Comparison of ENCODE assay signal across 8 cellular contexts in the genomic region with DNA sequence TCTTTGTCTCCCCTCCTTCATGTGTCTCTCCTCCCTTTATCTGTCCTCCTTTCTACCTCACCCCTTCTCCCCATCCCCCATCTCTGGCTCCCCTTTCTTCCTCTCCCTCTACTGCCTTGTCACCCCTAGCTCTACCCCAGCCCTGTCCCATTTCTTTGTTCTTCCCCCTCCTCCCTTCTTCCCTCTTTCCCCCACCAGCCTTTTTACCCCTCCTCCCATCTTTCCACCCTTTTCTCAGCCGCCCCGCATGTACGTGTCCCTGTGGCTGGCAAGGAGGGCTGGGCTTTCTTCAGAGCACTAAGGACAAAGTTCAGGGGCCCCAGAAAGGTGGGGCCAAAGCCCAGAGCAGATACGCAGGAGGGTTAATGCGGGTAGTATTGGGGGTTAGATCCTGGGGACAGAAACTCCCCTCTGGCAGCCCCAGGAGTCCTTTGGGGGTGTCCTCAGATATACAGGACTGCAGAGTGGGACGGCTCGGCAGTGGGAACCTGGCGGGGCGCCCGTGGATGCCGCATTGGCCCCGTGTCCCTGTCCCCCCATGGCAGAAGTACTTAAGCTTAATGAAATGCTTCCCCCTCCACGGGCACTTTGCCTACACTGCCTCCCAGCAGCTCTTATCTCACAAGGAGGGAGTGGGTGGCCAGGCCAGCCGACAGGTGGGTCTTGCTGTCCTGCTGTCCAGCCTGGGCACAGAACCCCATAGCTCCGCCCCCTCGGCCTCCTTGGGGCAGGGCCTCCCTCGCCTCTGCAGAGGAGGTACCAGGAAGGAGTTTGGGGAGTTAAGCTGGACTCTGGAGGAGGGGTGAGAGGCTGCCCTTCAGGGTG. TPM values are rescaled to one million over a fixed set of nuclear protein-coding genes. Genes with fewer than 3 reads are reported as not detected.
DNase-seq lines count a peak whose midpoint lies in the region; ATAC-seq, FAIRE-seq and TF ChIP-seq lines count a peak whose summit lies in the region.

No MANE protein-coding gene starts in this region.

- peak; percentile 58 for DNase-seq in WERI-Rb-1
- DNase-seq in islet precursor cell = peak; percentile 66
- DNase-seq in small intestine = peak; percentile 97
- no peak for DNase-seq in COLO829 (ENCODE audit: low spot score)
- no peak for DNase-seq in COR-L47 (lab: John Stamatoyannopoulos, UW)

- H3K4me1 ChIP-seq in HEK293 (ENCODE audit: control insufficient read depth, insufficient read depth, low read length) = peaks cover 37% of the 10 kb centered on the region
- peaks cover 16 to 31% of the 10 kb centered on the region in 2 donors for H3K4me1 ChIP-seq in small intestine (ENCODE audit: control insufficient read depth in 2 of 2, insufficient read depth in 1 of 2, low read depth in 1 of 2, low read length in 1 of 2)

- no peaks in the 10 kb centered on the region for H3K9me3 ChIP-seq in HEK293 (ENCODE audit: control insufficient read depth, insufficient read depth, low read depth, low read length)
- no peaks in the 10 kb centered on the region for H3K9me3 ChIP-seq in WERI-Rb-1 (ENCODE audit: severe bottlenecking)
- H3K9me3 ChIP-seq in small intestine (ENCODE audit: control insufficient read depth, low read depth) = no peaks in the 10 kb centered on the region

- POLR2A ChIA-PET in HEK293 (lab: Yijun Ruan, JAX) = no interaction called here

- CTCF ChIA-PET in HEK293 (lab: Yijun Ruan, JAX) = interaction anchor here (0.6 to 7.4 kb wide), 11 partner anchors 9 to 449 kb away, joined by 3 to 166 read pairs (median 6); a partner anchor contains a TSS

- WGBS in small intestine, 3 donors = 8 to 35% (median 27%) methylated on average over 17 of the region's 17 CpGs

- H3K36me3 ChIP-seq in HEK293 (ENCODE audit: control insufficient read depth in 2 of 2, insufficient read depth in 1 of 2, low read length in 2 of 2) = peaks cover 0 to 15% of the 10 kb centered on the region in 2 experiments; a peak in 1 of 3 replicates
- peaks cover 7% of the 10 kb centered on the region for H3K36me3 ChIP-seq in WERI-Rb-1
- H3K36me3 ChIP-seq in small intestine (ENCODE audit: control insufficient read depth in 2 of 2, insufficient read depth in 2 of 2, low read length in 2 of 2) = no peaks in the 10 kb centered on the region

- TF ChIP-seq CTCF in HEK293 (tag by site-specific recombination; IDR thresholded peaks at IDR 0.05) = no peak
- no peak for TF ChIP-seq CTCF in WERI-Rb-1 (IDR thresholded peaks at IDR 0.05; ENCODE audit: low read depth, low read length)

- H3K27ac ChIP-seq in HEK293 (ENCODE audit: extremely low read depth, low read depth, low read length) (peak overlapping the region; percentile 63; the same call in 1 of the 2 replicates), WERI-Rb-1 (peak overlapping the region; percentile 43), small intestine (ENCODE audit: low read depth in 1 of 2, low read length in 1 of 2) (peak overlapping the region; percentile 90 to 97)

- H3K4me3 ChIP-seq in HEK293 (ENCODE audit: low read depth, low read length) (no peak overlapping the region), WERI-Rb-1 (ENCODE audit: low read depth, low read length) (no peak overlapping the region), small intestine (ENCODE audit: low read depth in 1 of 2, low read length in 2 of 2) (peak overlapping the region; percentile 1 to 3)

- no peak for ATAC-seq in HG03571 (IDR thresholded peaks at IDR 0.05; ENCODE audit: unreplicated experiment)
- no peak for ATAC-seq in GM21423 (IDR thresholded peaks at IDR 0.05; ENCODE audit: unreplicated experiment)

- no peak for FAIRE-seq in small intestine (lab: Jason Lieb, UNC)

- H3K27me3 ChIP-seq in WERI-Rb-1 (ENCODE audit: insufficient read depth, low read depth, severe bottlenecking) (no peaks in the 10 kb centered on the region), small intestine (ENCODE audit: control insufficient read depth in 2 of 2, insufficient read depth in 2 of 2, low read length in 2 of 2) (no peaks in the 10 kb centered on the region)

TF ChIP-seq in HEK293, 187 proteins besides CTCF, POLR2A, EP300 and RAD21 (continues in another document):
- TF ChIP-seq ZNF837 (tag by site-specific recombination; IDR thresholded peaks at IDR 0.05) = no peak
- TF ChIP-seq, protein P1, sequence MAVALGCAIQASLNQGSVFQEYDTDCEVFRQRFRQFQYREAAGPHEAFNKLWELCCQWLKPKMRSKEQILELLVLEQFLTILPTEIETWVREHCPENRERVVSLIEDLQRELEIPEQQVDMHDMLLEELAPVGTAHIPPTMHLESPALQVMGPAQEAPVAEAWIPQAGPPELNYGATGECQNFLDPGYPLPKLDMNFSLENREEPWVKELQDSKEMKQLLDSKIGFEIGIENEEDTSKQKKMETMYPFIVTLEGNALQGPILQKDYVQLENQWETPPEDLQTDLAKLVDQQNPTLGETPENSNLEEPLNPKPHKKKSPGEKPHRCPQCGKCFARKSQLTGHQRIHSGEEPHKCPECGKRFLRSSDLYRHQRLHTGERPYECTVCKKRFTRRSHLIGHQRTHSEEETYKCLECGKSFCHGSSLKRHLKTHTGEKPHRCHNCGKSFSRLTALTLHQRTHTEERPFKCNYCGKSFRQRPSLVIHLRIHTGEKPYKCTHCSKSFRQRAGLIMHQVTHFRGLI (tag by site-specific recombination; IDR thresholded peaks at IDR 0.05) = no peak
- TF ChIP-seq, protein P2, sequence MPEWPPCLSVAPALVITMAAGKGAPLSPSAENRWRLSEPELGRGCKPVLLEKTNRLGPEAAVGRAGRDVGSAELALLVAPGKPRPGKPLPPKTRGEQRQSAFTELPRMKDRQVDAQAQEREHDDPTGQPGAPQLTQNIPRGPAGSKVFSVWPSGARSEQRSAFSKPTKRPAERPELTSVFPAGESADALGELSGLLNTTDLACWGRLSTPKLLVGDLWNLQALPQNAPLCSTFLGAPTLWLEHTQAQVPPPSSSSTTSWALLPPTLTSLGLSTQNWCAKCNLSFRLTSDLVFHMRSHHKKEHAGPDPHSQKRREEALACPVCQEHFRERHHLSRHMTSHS (tag by site-specific recombination; IDR thresholded peaks at IDR 0.05) = no peak
- no peak for TF ChIP-seq GFI1B (tag by site-specific recombination; IDR thresholded peaks at IDR 0.05)
- TF ChIP-seq GLIS2 (tag by site-specific recombination; IDR thresholded peaks at IDR 0.05) = peak; percentile 59
- TF ChIP-seq ZNF341 (tag by site-specific recombination; IDR thresholded peaks at IDR 0.05; ENCODE audit: low read depth) = no peak
- no peak for TF ChIP-seq ZFP41 (tag by site-specific recombination; IDR thresholded peaks at IDR 0.05; ENCODE audit: borderline replicate concordance)
- TF ChIP-seq ZNF529 (tag by site-specific recombination; IDR thresholded peaks at IDR 0.05; ENCODE audit: insufficient replicate concordance) = peak; percentile 95
- TF ChIP-seq ZNF121 (tag by site-specific recombination; IDR thresholded peaks at IDR 0.05) = no peak
- peak; percentile 70 for TF ChIP-seq ZFHX2 (tag by site-specific recombination; conservative IDR thresholded peaks at IDR 0.05)
- no peak for TF ChIP-seq ZNF274 (IDR thresholded peaks at IDR 0.05; ENCODE audit: low read length)
- TF ChIP-seq ZNF274 (tag by site-specific recombination; IDR thresholded peaks at IDR 0.05; ENCODE audit: borderline replicate concordance) = no peak
- TF ChIP-seq ZNF747 (tag by site-specific recombination; IDR thresholded peaks at IDR 0.05) = no peak
- no peak for TF ChIP-seq ZNF670 (tag by site-specific recombination; IDR thresholded peaks at IDR 0.05; ENCODE audit: low read depth)
- TF ChIP-seq PRDM1 (tag by site-specific recombination; IDR thresholded peaks at IDR 0.05) = no peak
- no peak for TF ChIP-seq ZNF555 (tag by site-specific recombination; conservative IDR thresholded peaks at IDR 0.05)
- peak; percentile 70 for TF ChIP-seq EGR2 (tag by site-specific recombination; IDR thresholded peaks at IDR 0.05; ENCODE audit: low read depth)
- TF ChIP-seq ZNF16 (tag by site-specific recombination; IDR thresholded peaks at IDR 0.05; ENCODE audit: low read depth) = no peak
- 0 out of 2 replicates have a peak, but pooled peaks have one; percentile 17 for TF ChIP-seq BCL11A (tag by site-specific recombination; IDR thresholded peaks at IDR 0.05; ENCODE audit: low read depth)
- no peak for TF ChIP-seq HOXA7 (CRISPR knock-in tag; IDR thresholded peaks at IDR 0.05; ENCODE audit: borderline replicate concordance)
- TF ChIP-seq, protein P3, sequence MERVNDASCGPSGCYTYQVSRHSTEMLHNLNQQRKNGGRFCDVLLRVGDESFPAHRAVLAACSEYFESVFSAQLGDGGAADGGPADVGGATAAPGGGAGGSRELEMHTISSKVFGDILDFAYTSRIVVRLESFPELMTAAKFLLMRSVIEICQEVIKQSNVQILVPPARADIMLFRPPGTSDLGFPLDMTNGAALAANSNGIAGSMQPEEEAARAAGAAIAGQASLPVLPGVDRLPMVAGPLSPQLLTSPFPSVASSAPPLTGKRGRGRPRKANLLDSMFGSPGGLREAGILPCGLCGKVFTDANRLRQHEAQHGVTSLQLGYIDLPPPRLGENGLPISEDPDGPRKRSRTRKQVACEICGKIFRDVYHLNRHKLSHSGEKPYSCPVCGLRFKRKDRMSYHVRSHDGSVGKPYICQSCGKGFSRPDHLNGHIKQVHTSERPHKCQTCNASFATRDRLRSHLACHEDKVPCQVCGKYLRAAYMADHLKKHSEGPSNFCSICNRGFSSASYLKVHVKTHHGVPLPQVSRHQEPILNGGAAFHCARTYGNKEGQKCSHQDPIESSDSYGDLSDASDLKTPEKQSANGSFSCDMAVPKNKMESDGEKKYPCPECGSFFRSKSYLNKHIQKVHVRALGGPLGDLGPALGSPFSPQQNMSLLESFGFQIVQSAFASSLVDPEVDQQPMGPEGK (tag by site-specific recombination; IDR thresholded peaks at IDR 0.05) = peak; percentile 76
- TF ChIP-seq, protein P4, sequence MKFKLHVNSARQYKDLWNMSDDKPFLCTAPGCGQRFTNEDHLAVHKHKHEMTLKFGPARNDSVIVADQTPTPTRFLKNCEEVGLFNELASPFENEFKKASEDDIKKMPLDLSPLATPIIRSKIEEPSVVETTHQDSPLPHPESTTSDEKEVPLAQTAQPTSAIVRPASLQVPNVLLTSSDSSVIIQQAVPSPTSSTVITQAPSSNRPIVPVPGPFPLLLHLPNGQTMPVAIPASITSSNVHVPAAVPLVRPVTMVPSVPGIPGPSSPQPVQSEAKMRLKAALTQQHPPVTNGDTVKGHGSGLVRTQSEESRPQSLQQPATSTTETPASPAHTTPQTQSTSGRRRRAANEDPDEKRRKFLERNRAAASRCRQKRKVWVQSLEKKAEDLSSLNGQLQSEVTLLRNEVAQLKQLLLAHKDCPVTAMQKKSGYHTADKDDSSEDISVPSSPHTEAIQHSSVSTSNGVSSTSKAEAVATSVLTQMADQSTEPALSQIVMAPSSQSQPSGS (tag by site-specific recombination; IDR thresholded peaks at IDR 0.05; ENCODE audit: low read depth) = no peak
- no peak for TF ChIP-seq ZSCAN16 (tag by site-specific recombination; IDR thresholded peaks at IDR 0.05)

RNA-seq across cellular contexts. Expression of a gene that starts 8.3 kb away (rescaled TPM):
- polyA plus RNA-seq in small intestine = 10 to 100 TPM; 22.4 to 50.7 (median 36.0) TPM

RNA-seq across cellular contexts. Expression of a gene that starts 16.9 kb away (rescaled TPM):
- polyA plus RNA-seq in small intestine = 10 to 100 TPM; 43.0 to 64.6 (median 49.6) TPM

RNA-seq across cellular contexts. Expression of a gene that starts 29.3 kb away (rescaled TPM):
- 10 to 100 TPM in 2 of 3 donors, 1 to 10 TPM in 1; 8.5 to 25.1 (median 15.7) TPM for polyA plus RNA-seq in small intestine

RNA-seq across cellular contexts. Expression of a gene that starts 50.7 kb away (rescaled TPM):
- 10 to 100 TPM; 53.1 to 81.6 (median 57.0) TPM for polyA plus RNA-seq in small intestine

RNA-seq across cellular contexts. Expression of a gene that starts 55.9 kb away (rescaled TPM):
- polyA plus RNA-seq in small intestine = 1 to 10 TPM in 2 of 3 donors, not detected in 1; 2.0 to 2.8 TPM

Comparison
In these comparisons a context has a peak if more than half of its experiments do, and no peak if none do; other contexts are left out.
1. H3K27ac ChIP-seq: peak in every context shown above with its lines; median percentile 94 in small intestine; 63 in HEK293; 43 in WERI-Rb-1.
2. H3K4me3 ChIP-seq: peak in small intestine (2 of 2); none in HEK293 (single experiment) and WERI-Rb-1 (single experiment).
3. DNase-seq: peak in WERI-Rb-1 (single experiment), islet precursor cell (single experiment) and small intestine (single experiment); none in COLO829 (single experiment) and COR-L47 (single experiment).